ENCODE assay signal across 8 cellular contexts in the genomic region with DNA sequence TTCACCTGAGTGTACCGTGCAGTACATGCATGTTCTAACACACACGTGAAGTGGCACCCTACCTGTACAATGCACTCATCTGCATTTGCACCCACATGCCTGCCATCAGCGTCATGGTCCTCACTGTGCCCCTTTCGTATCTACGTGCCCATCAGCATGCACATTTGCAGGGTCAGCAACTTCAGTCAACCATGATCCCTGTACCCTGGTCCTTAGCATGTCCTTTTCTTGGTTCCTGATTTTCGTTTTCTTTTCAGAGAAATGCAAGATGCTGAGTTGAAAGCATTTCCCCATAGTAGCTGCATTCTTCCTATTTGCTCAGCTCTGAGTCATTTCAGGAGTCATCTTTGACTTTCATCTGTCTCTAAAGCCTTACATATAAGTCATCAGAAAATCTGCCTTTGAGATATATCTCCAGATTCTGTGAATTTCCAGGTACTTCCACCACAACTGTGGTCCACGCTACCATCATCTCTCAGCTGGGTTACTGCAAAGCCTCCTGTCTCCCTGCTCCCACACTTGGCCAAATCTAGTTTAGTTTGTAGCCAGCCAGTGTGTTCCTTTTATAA. TPM values are rescaled to one million over a fixed set of nuclear protein-coding genes. Genes with fewer than 3 reads are reported as not detected.
DNase-seq lines count a peak whose midpoint lies in the region; ATAC-seq and TF ChIP-seq lines count a peak whose summit lies in the region.

No MANE protein-coding gene starts in this region.

- H3K9me3 Mint-ChIP-seq in Calu3 (ENCODE audit: low read depth, unreplicated experiment): no peaks in the 10 kb centered on the region

- no peak overlapping the region for H2AFZ ChIP-seq in hepatocyte

- H3K36me3 ChIP-seq in brain microvascular endothelial cell (replicated peaks): no peaks in the 10 kb centered on the region
- H3K36me3 ChIP-seq in testis (ENCODE audit: low read depth, missing control alignments): no peaks in the 10 kb centered on the region
- H3K36me3 ChIP-seq in hepatocyte (replicated peaks; ENCODE audit: insufficient read depth, low read depth): no peaks in the 10 kb centered on the region

- DNase-seq in GM12865 (ENCODE audit: low read depth) (peak; percentile 87), brain microvascular endothelial cell (peak; percentile 40), NCI-H1930 (lab: John Stamatoyannopoulos, UW) (no peak), Calu3 (no peak), testis (no peak), hepatocyte (ENCODE audit: low spot score) (no peak)

- ATAC-seq in GM21423 (IDR thresholded peaks at IDR 0.05; ENCODE audit: unreplicated experiment): peak; percentile 88
- ATAC-seq in HG03565 (IDR thresholded peaks at IDR 0.05; ENCODE audit: unreplicated experiment): peak; percentile 95

- intact Hi-C loops in Calu3 (cut with micrococcal nuclease; ENCODE audit: unreplicated experiment) (no loop called here), testis (cut with DNase I; ENCODE audit: low total_unique reads) (no loop called here)

- H3K4me2 ChIP-seq in hepatocyte: no peak overlapping the region

- no peaks in the 10 kb centered on the region for H4K20me1 ChIP-seq in hepatocyte (ENCODE audit: insufficient read depth, poor library complexity, severe bottlenecking)

- H3K4me1 Mint-ChIP-seq in Calu3 (ENCODE audit: low read depth, unreplicated experiment): peaks cover 6% of the 10 kb centered on the region

- 92 to 93% methylated on average over 7 of the region's 7 CpGs for WGBS in testis, 2 donors
- 88% methylated on average over 7 of the region's 7 CpGs for WGBS in hepatocyte (ENCODE audit: low lambda C conversion rate, missing lambda C conversion rate)

- peaks cover 38% of the 10 kb centered on the region for H3K27me3 Mint-ChIP-seq in Calu3 (ENCODE audit: unreplicated experiment)

- no peak overlapping the region for H3K4me3 Mint-ChIP-seq in Calu3 (ENCODE audit: low read depth, unreplicated experiment)

- in situ Hi-C loops in brain microvascular endothelial cell (cut with HindIII; ENCODE audit: low pct_ligation_motif_present, low sequenced_read_pairs): no loop called here

- no peak for TF ChIP-seq POLR2A in testis (IDR thresholded peaks at IDR 0.05)

- no peaks in the 10 kb centered on the region for H3K79me2 ChIP-seq in hepatocyte

- CTCF ChIA-PET in Calu3 (lab: Charles Lee): no interaction called here

- peak overlapping the region; percentile 23 for H3K4me3 ChIP-seq in GM12865 (ENCODE audit: low read depth, low read length)
- H3K4me3 ChIP-seq in brain microvascular endothelial cell (ENCODE audit: low read depth, low read length): no peak overlapping the region
- H3K4me3 ChIP-seq in testis: no peak overlapping the region
- no peak overlapping the region for H3K4me3 ChIP-seq in hepatocyte

- H3K9me2 ChIP-seq in hepatocyte (replicated peaks; ENCODE audit: insufficient read depth): no peaks in the 10 kb centered on the region

- no TSS peak for BruUV-seq in Calu3 (replicated peaks; lab: Mats Ljungman, UMichigan)

- no peak overlapping the region for H3K27ac ChIP-seq in brain microvascular endothelial cell
- no peak overlapping the region for H3K27ac ChIP-seq in testis
- no peak overlapping the region for H3K27ac ChIP-seq in hepatocyte

- no peak overlapping the region for H3K27ac Mint-ChIP-seq in Calu3 (ENCODE audit: unreplicated experiment)

- H3K27me3 ChIP-seq in brain microvascular endothelial cell (replicated peaks) (no peaks in the 10 kb centered on the region), testis (no peaks in the 10 kb centered on the region), hepatocyte (no peaks in the 10 kb centered on the region)

- peaks cover 8% of the 10 kb centered on the region for H3K4me1 ChIP-seq in testis
- H3K4me1 ChIP-seq in hepatocyte (ENCODE audit: insufficient read depth): peaks cover 6% of the 10 kb centered on the region

- H3K36me3 Mint-ChIP-seq in Calu3 (ENCODE audit: insufficient read depth, unreplicated experiment): no peaks in the 10 kb centered on the region

- H3K9me3 ChIP-seq in testis (no peaks in the 10 kb centered on the region), hepatocyte (ENCODE audit: low read depth) (no peaks in the 10 kb centered on the region)

- TF ChIP-seq CTCF in GM12865 (IDR thresholded peaks at IDR 0.05; ENCODE audit: insufficient read depth, low read depth, low read length, missing control alignments) (no peak), brain microvascular endothelial cell (IDR thresholded peaks at IDR 0.05; ENCODE audit: low read depth, low read length, missing control alignments) (no peak), Calu3 (IDR thresholded peaks at IDR 0.05; ENCODE audit: unreplicated experiment) (no peak), testis (IDR thresholded peaks at IDR 0.05) (no peak), hepatocyte (IDR thresholded peaks at IDR 0.05; ENCODE audit: poor library complexity) (no peak)

RNA-seq across cellular contexts. Expression of a gene that starts 14.7 kb away (rescaled TPM):
- total RNA-seq in Calu3 (2022): 96.8 and 106 TPM in 2 replicates
- total RNA-seq in testis: 10 to 100 TPM; 78.0 to 92.5 TPM
- polyA plus RNA-seq in testis (ENCODE audit: insufficient read depth, low read depth, low replicate concordance): 50.5 TPM
- total RNA-seq in hepatocyte: 55.5 and 60.2 TPM in 2 replicates
- 14.4 TPM in 2 replicates for polyA plus RNA-seq in hepatocyte

Comparison
In these comparisons a context has a peak if more than half of its experiments do, and no peak if none do; other contexts are left out.
1. DNase-seq: peak in GM12865 (single experiment) and brain microvascular endothelial cell (single experiment); none in NCI-H1930 (0 of 2), Calu3 (single experiment), testis (single experiment) and hepatocyte (single experiment).